In the genomic region with DNA sequence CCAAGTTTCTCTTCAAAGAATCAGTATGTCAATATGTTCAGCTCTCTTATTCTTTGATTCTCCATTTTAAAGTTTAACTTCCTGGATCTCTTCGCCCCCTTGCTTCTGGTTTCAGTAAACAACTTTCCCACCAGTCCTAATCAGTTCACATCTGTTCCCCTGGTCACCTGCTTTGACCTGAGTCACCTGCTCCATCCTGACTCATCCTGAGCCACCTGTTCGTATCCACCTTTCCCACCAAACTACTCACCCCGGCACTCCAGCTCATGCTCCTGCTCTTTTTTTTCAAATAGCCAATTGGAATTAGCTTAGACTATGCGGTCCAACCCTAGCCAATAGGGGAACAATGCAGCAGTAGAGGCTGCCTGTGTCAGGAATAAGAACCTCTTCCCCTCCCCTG, we compare ENCODE assay signal across 2 cellular contexts.
TF ChIP-seq lines count a peak whose summit lies in the region.

No MANE protein-coding gene starts in this region.

TF ChIP-seq in HEK293, 187 proteins besides CTCF, POLR2A, EP300 and RAD21:
- no peak for TF ChIP-seq ZNF274 (IDR thresholded peaks at IDR 0.05; ENCODE audit: low read length)
- TF ChIP-seq ZNF274 (tag by site-specific recombination; IDR thresholded peaks at IDR 0.05; ENCODE audit: borderline replicate concordance) = no peak
- TF ChIP-seq ZNF2 (tag by site-specific recombination; IDR thresholded peaks at IDR 0.05) = no peak
- TF ChIP-seq SCRT2 (tag by site-specific recombination; IDR thresholded peaks at IDR 0.05) = 0 out of 2 replicates have a peak, but pooled peaks have one; percentile 25
- no peak for TF ChIP-seq ZNF37A (tag by site-specific recombination; IDR thresholded peaks at IDR 0.05)
- no peak for TF ChIP-seq ZNF560 (tag by site-specific recombination; IDR thresholded peaks at IDR 0.05; ENCODE audit: borderline replicate concordance)
- no peak for TF ChIP-seq ZIC2 (tag by site-specific recombination; IDR thresholded peaks at IDR 0.05)

TF ChIP-seq in K562, 482 proteins besides CTCF, POLR2A, EP300 and RAD21 (continues in another document):
- TF ChIP-seq, protein P1, sequence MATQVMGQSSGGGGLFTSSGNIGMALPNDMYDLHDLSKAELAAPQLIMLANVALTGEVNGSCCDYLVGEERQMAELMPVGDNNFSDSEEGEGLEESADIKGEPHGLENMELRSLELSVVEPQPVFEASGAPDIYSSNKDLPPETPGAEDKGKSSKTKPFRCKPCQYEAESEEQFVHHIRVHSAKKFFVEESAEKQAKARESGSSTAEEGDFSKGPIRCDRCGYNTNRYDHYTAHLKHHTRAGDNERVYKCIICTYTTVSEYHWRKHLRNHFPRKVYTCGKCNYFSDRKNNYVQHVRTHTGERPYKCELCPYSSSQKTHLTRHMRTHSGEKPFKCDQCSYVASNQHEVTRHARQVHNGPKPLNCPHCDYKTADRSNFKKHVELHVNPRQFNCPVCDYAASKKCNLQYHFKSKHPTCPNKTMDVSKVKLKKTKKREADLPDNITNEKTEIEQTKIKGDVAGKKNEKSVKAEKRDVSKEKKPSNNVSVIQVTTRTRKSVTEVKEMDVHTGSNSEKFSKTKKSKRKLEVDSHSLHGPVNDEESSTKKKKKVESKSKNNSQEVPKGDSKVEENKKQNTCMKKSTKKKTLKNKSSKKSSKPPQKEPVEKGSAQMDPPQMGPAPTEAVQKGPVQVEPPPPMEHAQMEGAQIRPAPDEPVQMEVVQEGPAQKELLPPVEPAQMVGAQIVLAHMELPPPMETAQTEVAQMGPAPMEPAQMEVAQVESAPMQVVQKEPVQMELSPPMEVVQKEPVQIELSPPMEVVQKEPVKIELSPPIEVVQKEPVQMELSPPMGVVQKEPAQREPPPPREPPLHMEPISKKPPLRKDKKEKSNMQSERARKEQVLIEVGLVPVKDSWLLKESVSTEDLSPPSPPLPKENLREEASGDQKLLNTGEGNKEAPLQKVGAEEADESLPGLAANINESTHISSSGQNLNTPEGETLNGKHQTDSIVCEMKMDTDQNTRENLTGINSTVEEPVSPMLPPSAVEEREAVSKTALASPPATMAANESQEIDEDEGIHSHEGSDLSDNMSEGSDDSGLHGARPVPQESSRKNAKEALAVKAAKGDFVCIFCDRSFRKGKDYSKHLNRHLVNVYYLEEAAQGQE (CRISPR knock-in tag; IDR thresholded peaks at IDR 0.05; ENCODE audit: low read depth) = no peak
- no peak for TF ChIP-seq HEY1 (CRISPR knock-in tag; IDR thresholded peaks at IDR 0.05; ENCODE audit: borderline replicate concordance)
- no peak for TF ChIP-seq FOXA1 (IDR thresholded peaks at IDR 0.05; ENCODE audit: borderline replicate concordance)
- TF ChIP-seq BHLHE40 (IDR thresholded peaks at IDR 0.05; ENCODE audit: low read length) = 0 out of 2 replicates have a peak, but pooled peaks have one; percentile 32
- no peak for TF ChIP-seq EGR1 (conservative IDR thresholded peaks at IDR 0.05)
- no peak for TF ChIP-seq ZNF41 (CRISPR knock-in tag; conservative IDR thresholded peaks at IDR 0.05)
- TF ChIP-seq, protein P2, sequence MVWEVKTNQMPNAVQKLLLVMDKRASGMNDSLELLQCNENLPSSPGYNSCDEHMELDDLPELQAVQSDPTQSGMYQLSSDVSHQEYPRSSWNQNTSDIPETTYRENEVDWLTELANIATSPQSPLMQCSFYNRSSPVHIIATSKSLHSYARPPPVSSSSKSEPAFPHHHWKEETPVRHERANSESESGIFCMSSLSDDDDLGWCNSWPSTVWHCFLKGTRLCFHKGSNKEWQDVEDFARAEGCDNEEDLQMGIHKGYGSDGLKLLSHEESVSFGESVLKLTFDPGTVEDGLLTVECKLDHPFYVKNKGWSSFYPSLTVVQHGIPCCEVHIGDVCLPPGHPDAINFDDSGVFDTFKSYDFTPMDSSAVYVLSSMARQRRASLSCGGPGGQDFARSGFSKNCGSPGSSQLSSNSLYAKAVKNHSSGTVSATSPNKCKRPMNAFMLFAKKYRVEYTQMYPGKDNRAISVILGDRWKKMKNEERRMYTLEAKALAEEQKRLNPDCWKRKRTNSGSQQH (CRISPR knock-in tag; IDR thresholded peaks at IDR 0.05) = no peak
- TF ChIP-seq ARID1B (IDR thresholded peaks at IDR 0.05) = peak; percentile 68
- TF ChIP-seq, protein P3, sequence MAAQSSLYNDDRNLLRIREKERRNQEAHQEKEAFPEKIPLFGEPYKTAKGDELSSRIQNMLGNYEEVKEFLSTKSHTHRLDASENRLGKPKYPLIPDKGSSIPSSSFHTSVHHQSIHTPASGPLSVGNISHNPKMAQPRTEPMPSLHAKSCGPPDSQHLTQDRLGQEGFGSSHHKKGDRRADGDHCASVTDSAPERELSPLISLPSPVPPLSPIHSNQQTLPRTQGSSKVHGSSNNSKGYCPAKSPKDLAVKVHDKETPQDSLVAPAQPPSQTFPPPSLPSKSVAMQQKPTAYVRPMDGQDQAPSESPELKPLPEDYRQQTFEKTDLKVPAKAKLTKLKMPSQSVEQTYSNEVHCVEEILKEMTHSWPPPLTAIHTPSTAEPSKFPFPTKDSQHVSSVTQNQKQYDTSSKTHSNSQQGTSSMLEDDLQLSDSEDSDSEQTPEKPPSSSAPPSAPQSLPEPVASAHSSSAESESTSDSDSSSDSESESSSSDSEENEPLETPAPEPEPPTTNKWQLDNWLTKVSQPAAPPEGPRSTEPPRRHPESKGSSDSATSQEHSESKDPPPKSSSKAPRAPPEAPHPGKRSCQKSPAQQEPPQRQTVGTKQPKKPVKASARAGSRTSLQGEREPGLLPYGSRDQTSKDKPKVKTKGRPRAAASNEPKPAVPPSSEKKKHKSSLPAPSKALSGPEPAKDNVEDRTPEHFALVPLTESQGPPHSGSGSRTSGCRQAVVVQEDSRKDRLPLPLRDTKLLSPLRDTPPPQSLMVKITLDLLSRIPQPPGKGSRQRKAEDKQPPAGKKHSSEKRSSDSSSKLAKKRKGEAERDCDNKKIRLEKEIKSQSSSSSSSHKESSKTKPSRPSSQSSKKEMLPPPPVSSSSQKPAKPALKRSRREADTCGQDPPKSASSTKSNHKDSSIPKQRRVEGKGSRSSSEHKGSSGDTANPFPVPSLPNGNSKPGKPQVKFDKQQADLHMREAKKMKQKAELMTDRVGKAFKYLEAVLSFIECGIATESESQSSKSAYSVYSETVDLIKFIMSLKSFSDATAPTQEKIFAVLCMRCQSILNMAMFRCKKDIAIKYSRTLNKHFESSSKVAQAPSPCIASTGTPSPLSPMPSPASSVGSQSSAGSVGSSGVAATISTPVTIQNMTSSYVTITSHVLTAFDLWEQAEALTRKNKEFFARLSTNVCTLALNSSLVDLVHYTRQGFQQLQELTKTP (IDR thresholded peaks at IDR 0.05; ENCODE audit: low read depth in 1 of 2, partially characterized antibody in 2 of 2) = no peak
- no peak for TF ChIP-seq GTF2A2 (tag; IDR thresholded peaks at IDR 0.05)
- no peak for TF ChIP-seq ZNF699 (CRISPR knock-in tag; IDR thresholded peaks at IDR 0.05; ENCODE audit: insufficient replicate concordance)
- TF ChIP-seq SMARCA4 (IDR thresholded peaks at IDR 0.05) = peak; percentile 24; the same call in 1 of the 2 replicates
- TF ChIP-seq TCF3 (CRISPR knock-in tag; IDR thresholded peaks at IDR 0.05) = peak; percentile 55
- TF ChIP-seq JUNB (CRISPR knock-in tag; conservative IDR thresholded peaks at IDR 0.05) = no peak
- TF ChIP-seq, protein P4, sequence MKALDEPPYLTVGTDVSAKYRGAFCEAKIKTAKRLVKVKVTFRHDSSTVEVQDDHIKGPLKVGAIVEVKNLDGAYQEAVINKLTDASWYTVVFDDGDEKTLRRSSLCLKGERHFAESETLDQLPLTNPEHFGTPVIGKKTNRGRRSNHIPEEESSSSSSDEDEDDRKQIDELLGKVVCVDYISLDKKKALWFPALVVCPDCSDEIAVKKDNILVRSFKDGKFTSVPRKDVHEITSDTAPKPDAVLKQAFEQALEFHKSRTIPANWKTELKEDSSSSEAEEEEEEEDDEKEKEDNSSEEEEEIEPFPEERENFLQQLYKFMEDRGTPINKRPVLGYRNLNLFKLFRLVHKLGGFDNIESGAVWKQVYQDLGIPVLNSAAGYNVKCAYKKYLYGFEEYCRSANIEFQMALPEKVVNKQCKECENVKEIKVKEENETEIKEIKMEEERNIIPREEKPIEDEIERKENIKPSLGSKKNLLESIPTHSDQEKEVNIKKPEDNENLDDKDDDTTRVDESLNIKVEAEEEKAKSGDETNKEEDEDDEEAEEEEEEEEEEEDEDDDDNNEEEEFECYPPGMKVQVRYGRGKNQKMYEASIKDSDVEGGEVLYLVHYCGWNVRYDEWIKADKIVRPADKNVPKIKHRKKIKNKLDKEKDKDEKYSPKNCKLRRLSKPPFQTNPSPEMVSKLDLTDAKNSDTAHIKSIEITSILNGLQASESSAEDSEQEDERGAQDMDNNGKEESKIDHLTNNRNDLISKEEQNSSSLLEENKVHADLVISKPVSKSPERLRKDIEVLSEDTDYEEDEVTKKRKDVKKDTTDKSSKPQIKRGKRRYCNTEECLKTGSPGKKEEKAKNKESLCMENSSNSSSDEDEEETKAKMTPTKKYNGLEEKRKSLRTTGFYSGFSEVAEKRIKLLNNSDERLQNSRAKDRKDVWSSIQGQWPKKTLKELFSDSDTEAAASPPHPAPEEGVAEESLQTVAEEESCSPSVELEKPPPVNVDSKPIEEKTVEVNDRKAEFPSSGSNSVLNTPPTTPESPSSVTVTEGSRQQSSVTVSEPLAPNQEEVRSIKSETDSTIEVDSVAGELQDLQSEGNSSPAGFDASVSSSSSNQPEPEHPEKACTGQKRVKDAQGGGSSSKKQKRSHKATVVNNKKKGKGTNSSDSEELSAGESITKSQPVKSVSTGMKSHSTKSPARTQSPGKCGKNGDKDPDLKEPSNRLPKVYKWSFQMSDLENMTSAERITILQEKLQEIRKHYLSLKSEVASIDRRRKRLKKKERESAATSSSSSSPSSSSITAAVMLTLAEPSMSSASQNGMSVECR (CRISPR knock-in tag; IDR thresholded peaks at IDR 0.05) = no peak
- no peak for TF ChIP-seq FIP1L1 (IDR thresholded peaks at IDR 0.05; ENCODE audit: low read depth, low read length, poor library complexity, severe bottlenecking)
- TF ChIP-seq CBX2 (IDR thresholded peaks at IDR 0.05; ENCODE audit: insufficient read depth, low read length, poor library complexity, severe bottlenecking) = no peak
- TF ChIP-seq, protein P5, sequence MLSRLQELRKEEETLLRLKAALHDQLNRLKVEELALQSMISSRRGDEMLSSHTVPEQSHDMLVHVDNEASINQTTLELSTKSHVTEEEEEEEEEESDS (CRISPR knock-in tag; IDR thresholded peaks at IDR 0.05) = no peak
- peak; percentile 71 for TF ChIP-seq CBFA2T2 (conservative IDR thresholded peaks at IDR 0.05)
- no peak for TF ChIP-seq IFI16 (CRISPR knock-in tag; IDR thresholded peaks at IDR 0.05)
- TF ChIP-seq GTF2F1 (IDR thresholded peaks at IDR 0.05; ENCODE audit: low read depth, low read length) = no peak
- no peak for TF ChIP-seq RBM15 (IDR thresholded peaks at IDR 0.05; ENCODE audit: insufficient read depth, low read length)
- peak; percentile 25; the same call in 1 of the 2 replicates for TF ChIP-seq TEAD4 (IDR thresholded peaks at IDR 0.05; ENCODE audit: low read length)
- no peak for TF ChIP-seq TEAD4 (CRISPR knock-in tag; IDR thresholded peaks at IDR 0.05; ENCODE audit: borderline replicate concordance)
- TF ChIP-seq ZNF146 (CRISPR knock-in tag; IDR thresholded peaks at IDR 0.05; ENCODE audit: unreplicated experiment) = no peak
- 0 out of 2 replicates have a peak, but pooled peaks have one; percentile 34 for TF ChIP-seq MTA1 (IDR thresholded peaks at IDR 0.05; ENCODE audit: borderline replicate concordance)
- TF ChIP-seq SIN3B (IDR thresholded peaks at IDR 0.05; ENCODE audit: low read depth) = no peak
- TF ChIP-seq PTBP1 (IDR thresholded peaks at IDR 0.05; ENCODE audit: low read depth, low read length) = no peak
- peak; percentile 97 for TF ChIP-seq ZEB2 (IDR thresholded peaks at IDR 0.05)
- TF ChIP-seq TSC22D4 (tag; IDR thresholded peaks at IDR 0.05) = no peak
- TF ChIP-seq CBX1 (IDR thresholded peaks at IDR 0.05; ENCODE audit: low read depth) = no peak
- no peak for TF ChIP-seq RUNX1 (IDR thresholded peaks at IDR 0.05; ENCODE audit: low read depth)
- no peak for TF ChIP-seq SOX6 (IDR thresholded peaks at IDR 0.05)
- peak; percentile 3 for TF ChIP-seq NFYB (IDR thresholded peaks at IDR 0.05; ENCODE audit: extremely low read depth, insufficient read length)
- TF ChIP-seq, protein P6, sequence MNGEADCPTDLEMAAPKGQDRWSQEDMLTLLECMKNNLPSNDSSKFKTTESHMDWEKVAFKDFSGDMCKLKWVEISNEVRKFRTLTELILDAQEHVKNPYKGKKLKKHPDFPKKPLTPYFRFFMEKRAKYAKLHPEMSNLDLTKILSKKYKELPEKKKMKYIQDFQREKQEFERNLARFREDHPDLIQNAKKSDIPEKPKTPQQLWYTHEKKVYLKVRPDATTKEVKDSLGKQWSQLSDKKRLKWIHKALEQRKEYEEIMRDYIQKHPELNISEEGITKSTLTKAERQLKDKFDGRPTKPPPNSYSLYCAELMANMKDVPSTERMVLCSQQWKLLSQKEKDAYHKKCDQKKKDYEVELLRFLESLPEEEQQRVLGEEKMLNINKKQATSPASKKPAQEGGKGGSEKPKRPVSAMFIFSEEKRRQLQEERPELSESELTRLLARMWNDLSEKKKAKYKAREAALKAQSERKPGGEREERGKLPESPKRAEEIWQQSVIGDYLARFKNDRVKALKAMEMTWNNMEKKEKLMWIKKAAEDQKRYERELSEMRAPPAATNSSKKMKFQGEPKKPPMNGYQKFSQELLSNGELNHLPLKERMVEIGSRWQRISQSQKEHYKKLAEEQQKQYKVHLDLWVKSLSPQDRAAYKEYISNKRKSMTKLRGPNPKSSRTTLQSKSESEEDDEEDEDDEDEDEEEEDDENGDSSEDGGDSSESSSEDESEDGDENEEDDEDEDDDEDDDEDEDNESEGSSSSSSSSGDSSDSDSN (IDR thresholded peaks at IDR 0.05; ENCODE audit: borderline replicate concordance in 1 of 2, low read depth in 2 of 2, low read length in 2 of 2) = no peak
- TF ChIP-seq CHD2 (IDR thresholded peaks at IDR 0.05; ENCODE audit: low read depth, low read length) = no peak
- no peak for TF ChIP-seq FUS (optimal IDR thresholded peaks at IDR 0.05; ENCODE audit: low read depth, low read length)
- TF ChIP-seq, protein P7, sequence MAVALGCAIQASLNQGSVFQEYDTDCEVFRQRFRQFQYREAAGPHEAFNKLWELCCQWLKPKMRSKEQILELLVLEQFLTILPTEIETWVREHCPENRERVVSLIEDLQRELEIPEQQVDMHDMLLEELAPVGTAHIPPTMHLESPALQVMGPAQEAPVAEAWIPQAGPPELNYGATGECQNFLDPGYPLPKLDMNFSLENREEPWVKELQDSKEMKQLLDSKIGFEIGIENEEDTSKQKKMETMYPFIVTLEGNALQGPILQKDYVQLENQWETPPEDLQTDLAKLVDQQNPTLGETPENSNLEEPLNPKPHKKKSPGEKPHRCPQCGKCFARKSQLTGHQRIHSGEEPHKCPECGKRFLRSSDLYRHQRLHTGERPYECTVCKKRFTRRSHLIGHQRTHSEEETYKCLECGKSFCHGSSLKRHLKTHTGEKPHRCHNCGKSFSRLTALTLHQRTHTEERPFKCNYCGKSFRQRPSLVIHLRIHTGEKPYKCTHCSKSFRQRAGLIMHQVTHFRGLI (CRISPR knock-in tag; IDR thresholded peaks at IDR 0.05) = no peak
- no peak for TF ChIP-seq RBM25 (IDR thresholded peaks at IDR 0.05; ENCODE audit: low read depth, low read length, severe bottlenecking)
- peak; percentile 24; the same call in 1 of the 2 replicates for TF ChIP-seq JUND (IDR thresholded peaks at IDR 0.05; ENCODE audit: borderline replicate concordance, low read depth, low read length)
- TF ChIP-seq JUND (tag; IDR thresholded peaks at IDR 0.05; ENCODE audit: borderline replicate concordance, low read depth, low read length) = no peak
- TF ChIP-seq NFXL1 (CRISPR knock-in tag; IDR thresholded peaks at IDR 0.05) = no peak
- no peak for TF ChIP-seq BCOR (IDR thresholded peaks at IDR 0.05)
- TF ChIP-seq TAF1 (IDR thresholded peaks at IDR 0.05; ENCODE audit: control insufficient read depth, extremely low read depth, insufficient read depth, low read length, severe bottlenecking) = no peak
- no peak for TF ChIP-seq HCFC1 (IDR thresholded peaks at IDR 0.05; ENCODE audit: low read depth, low read length)
- TF ChIP-seq ZNF830 (CRISPR knock-in tag; IDR thresholded peaks at IDR 0.05) = no peak
- no peak for TF ChIP-seq NFATC3 (IDR thresholded peaks at IDR 0.05)
